Comparison of ENCODE assay signal across 26 cellular contexts in genomic region chr1:55055084-55055882, GRCh38. TPM values are rescaled to one million over a fixed set of nuclear protein-coding genes. Genes with fewer than 3 reads are reported as not detected.
DNase-seq lines count a peak whose midpoint lies in the region; ATAC-seq and TF ChIP-seq lines count a peak whose summit lies in the region.
"Had no signal": no experiment of that assay in that cellular context is flagged by ENCODE, and none has a peak within 500 bp of the region (broad histone marks: within the 10 kb centered on the region; RNA-seq: fewer than 3 reads in every experiment).

No MANE protein-coding gene starts in this region.

- no TSS peak for BruUV-seq in HCT116 (replicated peaks; lab: Mats Ljungman, UMichigan)

- H3K9me3 ChIP-seq in HCT116 (ENCODE audit: control insufficient read depth in 1 of 2, insufficient read depth in 1 of 2, low read depth in 1 of 2, low read length in 2 of 2), result no peaks in the 10 kb centered on the region
- H3K9me3 ChIP-seq in suprapubic skin, result no peaks in the 10 kb centered on the region
- H3K9me3 ChIP-seq: esophagus muscularis mucosa, MG63, uterus had no signal

- H3K9ac ChIP-seq in HCT116 (ENCODE audit: low read length), result no peak overlapping the region

- no peaks in the 10 kb centered on the region for H3K27me3 ChIP-seq in HCT116 (ENCODE audit: insufficient read depth, low read length)
- no peaks in the 10 kb centered on the region for H3K27me3 ChIP-seq in suprapubic skin
- H3K27me3 ChIP-seq: esophagus muscularis mucosa, MG63, uterus had no signal

- H3K36me3 ChIP-seq in HCT116 (ENCODE audit: control insufficient read depth in 1 of 2, insufficient read depth in 2 of 2, low read length in 2 of 2) (peaks cover 0 to 13% of the 10 kb centered on the region in 2 experiments; a peak in 2 of 4 replicates), suprapubic skin (no peaks in the 10 kb centered on the region)
- H3K36me3 ChIP-seq: esophagus muscularis mucosa, MG63, uterus had no signal

- DNase-seq in HCT116 (ENCODE audit: low read depth, low spot score) (no peak), coronary artery (ENCODE audit: low spot score) (peak; percentile 57), mesenteric fat pad (ENCODE audit: low spot score) (peak; percentile 60), suprapubic skin (ENCODE audit: low spot score in 2 of 2) (peak; percentile 31 to 56), T1000 (lab: John Stamatoyannopoulos, UW) (no peak), NCI-H748 (lab: John Stamatoyannopoulos, UW; ENCODE audit: unreplicated experiment) (no peak)
- DNase-seq: activated CD4-positive, alpha-beta T cell treated with anti-CD3 and anti-CD28 coated beads for 1 hour; activated CD8-positive, alpha-beta T cell treated with anti-CD3 and anti-CD28 coated beads for 36 hours; activated gamma-delta T cell treated with Interleukin-2 at 50 U/mL for 16 hours; activated naive CD8-positive, alpha-beta T cell treated with anti-CD3 and anti-CD28 coated beads, Interleukin-2, amount 50 U/mL, for 24 hours; activated T-cell treated with anti-CD3 and anti-CD28 coated beads for 4 hours; effector memory CD8-positive, alpha-beta T cell; EL; kidney glomerular epithelial cell; MG63; NCI-H1417; NCI-H510A; nucleus accumbens; SHP77 treated with DMSO at 0.1 percent for 48 hours; uterus had no signal

- POLR2A ChIA-PET in HCT116 (lab: Charles Lee), result no interaction called here

- no peak overlapping the region for H3K4me2 ChIP-seq in HCT116 (ENCODE audit: low read length)

- CTCF ChIA-PET in HCT116 (lab: Charles Lee), result no interaction called here

- RAD21 ChIA-PET in HCT116 (lab: Charles Lee; ENCODE audit: low non-redundant PET in 1 of 2, low total read pairs in 2 of 2, uncharacterized antibody in 2 of 2, unreplicated experiment in 2 of 2), result no interaction called here

- TF ChIP-seq RAD21 in HCT116 (IDR thresholded peaks at IDR 0.05; ENCODE audit: low read depth), result no peak

- TF ChIP-seq CTCF in HCT116 (IDR thresholded peaks at IDR 0.05 in 2 of 3, conservative IDR thresholded peaks at IDR 0.05 in 1 of 3; ENCODE audit: borderline replicate concordance in 1 of 3, insufficient read depth in 1 of 3, low read depth in 2 of 3, low read length in 2 of 3) (no peak), coronary artery (IDR thresholded peaks at IDR 0.05) (no peak), suprapubic skin (IDR thresholded peaks at IDR 0.05) (no peak)

- no peak overlapping the region for H2AFZ ChIP-seq in HCT116 (ENCODE audit: low read depth, low read length, poor library complexity, severe bottlenecking)

- intact Hi-C loops in HCT116 (cut with micrococcal nuclease), result no loop called here

- H3K9me2 ChIP-seq in HCT116 (ENCODE audit: insufficient read depth), result no peaks in the 10 kb centered on the region

- no peaks in the 10 kb centered on the region for H4K20me1 ChIP-seq in HCT116 (ENCODE audit: insufficient read depth)

- H3K27ac ChIP-seq in HCT116 (ENCODE audit: low read depth, low read length) (no peak overlapping the region), coronary artery (no peak overlapping the region), suprapubic skin (no peak overlapping the region)
- H3K27ac ChIP-seq: esophagus muscularis mucosa, uterus had no signal

- TF ChIP-seq POLR2A in HCT116 (IDR thresholded peaks at IDR 0.05; ENCODE audit: borderline replicate concordance, extremely low read depth, insufficient read depth, insufficient read length) (no peak), suprapubic skin (IDR thresholded peaks at IDR 0.05) (no peak)

- TF ChIP-seq EP300 in suprapubic skin (IDR thresholded peaks at IDR 0.05), result no peak

- 0 out of 2 replicates have a peak, but pooled peaks have one; percentile 16 for ATAC-seq in HCT116
- ATAC-seq in HG02588 (IDR thresholded peaks at IDR 0.05; ENCODE audit: unreplicated experiment), result no peak
- ATAC-seq: activated CD8-positive, alpha-beta T cell treated with anti-CD3 and anti-CD28 coated beads for 36 hours; activated naive CD8-positive, alpha-beta T cell treated with anti-CD3 and anti-CD28 coated beads, Interleukin-2, amount 50 U/mL, for 24 hours; effector memory CD8-positive, alpha-beta T cell; K562 had no signal

- 84% methylated on average over 12 of the region's 12 CpGs for WGBS in suprapubic skin

- no peaks in the 10 kb centered on the region for H3K4me1 ChIP-seq in HCT116 (ENCODE audit: control insufficient read depth in 1 of 2, insufficient read depth in 2 of 2, low read length in 2 of 2)
- H3K4me1 ChIP-seq in suprapubic skin, result peaks cover 7% of the 10 kb centered on the region
- H3K4me1 ChIP-seq: uterus had no signal

- H3K4me3 ChIP-seq in HCT116 (replicated peaks in 1 of 2; ENCODE audit: low read depth in 1 of 2, low read length in 2 of 2), result no peak overlapping the region
- H3K4me3 ChIP-seq in coronary artery, result no peak overlapping the region
- H3K4me3 ChIP-seq in suprapubic skin, result no peak overlapping the region
- H3K4me3 ChIP-seq: esophagus muscularis mucosa, K562, MG63, uterus had no signal

- no peaks in the 10 kb centered on the region for H3K79me2 ChIP-seq in HCT116 (ENCODE audit: insufficient read depth, low read length)

TF ChIP-seq in HCT116, 20 proteins besides CTCF, POLR2A, EP300 and RAD21 (continues in another document):
- TF ChIP-seq YY1 (IDR thresholded peaks at IDR 0.05; ENCODE audit: extremely low read depth, insufficient replicate concordance, low read depth, low read length) (no peak), ZFX (IDR thresholded peaks at IDR 0.05) (no peak), EZH2phosphoT487 (IDR thresholded peaks at IDR 0.05; ENCODE audit: borderline replicate concordance) (no peak), ZNF274 (IDR thresholded peaks at IDR 0.05; ENCODE audit: low read depth, low read length) (no peak), POLR2AphosphoS5 (IDR thresholded peaks at IDR 0.05; ENCODE audit: low read depth, low read length) (no peak), TCF7L2 (IDR thresholded peaks at IDR 0.05; ENCODE audit: borderline replicate concordance, extremely low read depth, insufficient read depth, insufficient read length) (no peak), CEBPB (IDR thresholded peaks at IDR 0.05; ENCODE audit: low read depth) (no peak), SP1 (IDR thresholded peaks at IDR 0.05; ENCODE audit: low read depth) (no peak), ATF3 (IDR thresholded peaks at IDR 0.05) (no peak), CBX3 (IDR thresholded peaks at IDR 0.05; ENCODE audit: low read depth) (no peak), JUND (IDR thresholded peaks at IDR 0.05) (no peak), ZBTB33 (IDR thresholded peaks at IDR 0.05; ENCODE audit: extremely low read depth, insufficient replicate concordance, low read length) (no peak), SRF (IDR thresholded peaks at IDR 0.05; ENCODE audit: low read depth) (no peak), FOSL1 (IDR thresholded peaks at IDR 0.05; ENCODE audit: low read depth) (no peak), EZH2 (IDR thresholded peaks at IDR 0.05) (no peak), SIN3A (IDR thresholded peaks at IDR 0.05; ENCODE audit: low read depth) (no peak), MAX (IDR thresholded peaks at IDR 0.05) (no peak), ELF1 (IDR thresholded peaks at IDR 0.05; ENCODE audit: borderline replicate concordance, low read depth) (no peak)

RNA-seq across cellular contexts. Expression of gene PCSK9, which starts 15.9 kb away (rescaled TPM):
- 39.6 TPM for total RNA-seq in HCT116 (2021; ENCODE audit: unreplicated experiment)
- polyA plus RNA-seq in HCT116 (2012), result 44.4 and 54.6 TPM in 2 replicates
- 0.26 TPM for total RNA-seq in mesenteric fat pad
- total RNA-seq in suprapubic skin, result 1 to 10 TPM in 1 of 4 donors, under 1 TPM in 3; 0.24 to 1.5 (median 0.36) TPM
- total RNA-seq: activated CD8-positive, alpha-beta T cell treated with anti-CD3 and anti-CD28 coated beads for 36 hours; lung microvascular endothelial cell had no signal
- polyA plus RNA-seq: CD14-positive monocyte had no signal

RNA-seq across cellular contexts. Expression of gene BSND, which starts 56.5 kb away (rescaled TPM):
- total RNA-seq in HCT116 (2021; ENCODE audit: unreplicated experiment), result not detected
- polyA plus RNA-seq in HCT116 (2012), result not detected in 2 replicates
- total RNA-seq in mesenteric fat pad, result not detected
- not detected for total RNA-seq in suprapubic skin
- total RNA-seq: activated CD8-positive, alpha-beta T cell treated with anti-CD3 and anti-CD28 coated beads for 36 hours; esophagus muscularis mucosa; K562; lung microvascular endothelial cell; uterus had no signal
- polyA plus RNA-seq: AG04450, CD14-positive monocyte, K562 had no signal

Comparison
In these comparisons a context has a peak if more than half of its experiments do, and no peak if none do; other contexts are left out.
1. DNase-seq: peak in coronary artery (single experiment), mesenteric fat pad (single experiment) and suprapubic skin (2 of 2); none in HCT116 (single experiment), T1000 (single experiment) and NCI-H748 (single experiment).
2. RNA of gene PCSK9, which starts 15.9 kb away (total RNA-seq): 39.6 TPM in HCT116 (single experiment); 0.24 to 1.5 TPM in suprapubic skin and 0.26 TPM in mesenteric fat pad (single experiment); every median in the first group is over 10 times any median in the second.